Comparison of ENCODE assay signal across 8 cellular contexts in genomic region chr1:16243936-16244649, GRCh38. TPM values are rescaled to one million over a fixed set of nuclear protein-coding genes. Genes with fewer than 3 reads are reported as not detected.
A peak's percentile ranks its signal among the peaks of the same experiment; 100 is the strongest.
DNase-seq lines count a peak whose midpoint lies in the region; ATAC-seq and TF ChIP-seq lines count a peak whose summit lies in the region.

No MANE protein-coding gene starts in this region.

- TF ChIP-seq CTCF in MM.1S (IDR thresholded peaks at IDR 0.05; ENCODE audit: low read length) (peak; percentile 87), ovary (IDR thresholded peaks at IDR 0.05) (peak; percentile 74 to 93 (median 91)), thoracic aorta (IDR thresholded peaks at IDR 0.05) (peak; percentile 86)

- H3K4me1 ChIP-seq in MM.1S (ENCODE audit: low read length) (no peaks in the 10 kb centered on the region), ovary (ENCODE audit: insufficient read depth) (peaks cover 23% of the 10 kb centered on the region), thoracic aorta (ENCODE audit: control insufficient read depth in 1 of 2, low read depth in 2 of 2) (peaks cover 32 to 51% of the 10 kb centered on the region in 2 donors)

- no peak overlapping the region for H3K4me3 Mint-ChIP-seq in activated T-helper 2 cell treated with anti-CD3 and anti-CD28 coated beads, Interferon-gamma antibody, Interleukin-2, Interleukin-4, amounts not matched to agents 10 μg/mL and 5 μg/mL and 100 μg/mL, durations not matched to agents 14 hours and 24 hours and 36 hours (ENCODE audit: low read depth)

- H3K36me3 ChIP-seq in MM.1S (replicated peaks; ENCODE audit: insufficient read depth, low read length) (no peaks in the 10 kb centered on the region), ovary (no peaks in the 10 kb centered on the region), thoracic aorta (no peaks in the 10 kb centered on the region)

- peaks cover 4% of the 10 kb centered on the region for H3K36me3 Mint-ChIP-seq in activated T-helper 2 cell treated with anti-CD3 and anti-CD28 coated beads, Interferon-gamma antibody, Interleukin-2, Interleukin-4, amounts not matched to agents 10 μg/mL and 5 μg/mL and 100 μg/mL, durations not matched to agents 14 hours and 24 hours and 36 hours (ENCODE audit: low read depth)

- WGBS in ovary, 3 donors: 17 to 24% (median 21%) methylated on average over 7 to 8 of the region's 8 CpGs

- peaks cover 5% of the 10 kb centered on the region for H3K4me1 Mint-ChIP-seq in activated T-helper 2 cell treated with anti-CD3 and anti-CD28 coated beads, Interferon-gamma antibody, Interleukin-2, Interleukin-4, amounts not matched to agents 10 μg/mL and 5 μg/mL and 100 μg/mL, durations not matched to agents 14 hours and 24 hours and 36 hours (ENCODE audit: low read depth)

- no peak for TF ChIP-seq EP300 in ovary (IDR thresholded peaks at IDR 0.05)

- no peaks in the 10 kb centered on the region for H3K9me3 Mint-ChIP-seq in activated T-helper 2 cell treated with anti-CD3 and anti-CD28 coated beads, Interferon-gamma antibody, Interleukin-2, Interleukin-4, amounts not matched to agents 10 μg/mL and 5 μg/mL and 100 μg/mL, durations not matched to agents 14 hours and 24 hours and 36 hours

- H3K9me2 ChIP-seq in MM.1S (replicated peaks; ENCODE audit: insufficient read depth, low read length): no peaks in the 10 kb centered on the region

- no peaks in the 10 kb centered on the region for H3K27me3 ChIP-seq in MM.1S (replicated peaks; ENCODE audit: insufficient read depth, low read length)
- H3K27me3 ChIP-seq in ovary: no peaks in the 10 kb centered on the region
- no peaks in the 10 kb centered on the region for H3K27me3 ChIP-seq in thoracic aorta (replicated peaks; ENCODE audit: insufficient read depth)

- no peak overlapping the region for H3K4me3 ChIP-seq in MM.1S (ENCODE audit: low read length)
- no peak overlapping the region for H3K4me3 ChIP-seq in ovary
- no peak overlapping the region for H3K4me3 ChIP-seq in thoracic aorta

- H2AFZ ChIP-seq in MM.1S (ENCODE audit: low read length): no peak overlapping the region

- H3K27ac ChIP-seq in MM.1S (ENCODE audit: low read length) (no peak overlapping the region), ovary (peak overlapping the region; percentile 23 to 46), thoracic aorta (peak overlapping the region; percentile 48 to 67)

- intact Hi-C loops in activated T-helper 2 cell treated with anti-CD3 and anti-CD28 coated beads, Interferon-gamma antibody, Interleukin-2, Interleukin-4, amounts not matched to agents 10 μg/mL and 5 μg/mL and 100 μg/mL, durations not matched to agents 14 hours and 24 hours and 36 hours (cut with micrococcal nuclease): loop anchor here (2.0 to 5.0 kb wide), 2 partner anchors 57 to 165 kb away; no protein-coding TSS in a partner anchor
- intact Hi-C loops in ovary (cut with DNase I): loop anchor here in 3 of 4 donors (2.0 to 10.0 kb wide), 4 partner anchors 42 to 163 kb away; partner anchors contain the start of gene FBXO42 (in 1 of the 3)

- H3K9me3 ChIP-seq in MM.1S (replicated peaks; ENCODE audit: insufficient read depth, low read length) (no peaks in the 10 kb centered on the region), ovary (no peaks in the 10 kb centered on the region), thoracic aorta (no peaks in the 10 kb centered on the region)

- no peak overlapping the region for H3K9ac ChIP-seq in MM.1S (ENCODE audit: low read length)

- no peaks in the 10 kb centered on the region for H3K27me3 Mint-ChIP-seq in activated T-helper 2 cell treated with anti-CD3 and anti-CD28 coated beads, Interferon-gamma antibody, Interleukin-2, Interleukin-4, amounts not matched to agents 10 μg/mL and 5 μg/mL and 100 μg/mL, durations not matched to agents 14 hours and 24 hours and 36 hours (ENCODE audit: low read depth)

- ATAC-seq in thoracic aorta (ENCODE audit: insufficient number of reproducible peaks, low FRiP score, low read depth): no peak
- no peak for ATAC-seq in HG02852 (IDR thresholded peaks at IDR 0.05; ENCODE audit: unreplicated experiment)

- no peaks in the 10 kb centered on the region for H3F3A ChIP-seq in MM.1S (ENCODE audit: insufficient read depth, low read length)

- in situ Hi-C loops in G401 (cut with HindIII; ENCODE audit: low sequenced_read_pairs): no loop called here

- H3K79me2 ChIP-seq in MM.1S (ENCODE audit: low read length): no peaks in the 10 kb centered on the region

- H4K20me1 ChIP-seq in MM.1S (ENCODE audit: insufficient read depth, low read length): no peaks in the 10 kb centered on the region

- DNase-seq in G401 (ENCODE audit: low spot score): peak; percentile 87
- DNase-seq in MM.1S: peak; percentile 79
- DNase-seq in SHP77 treated with DMSO at 0.1 percent for 48 hours (lab: John Stamatoyannopoulos, UW): peak; percentile 18
- peak; percentile 60 for DNase-seq in activated T-helper 2 cell treated with anti-CD3 and anti-CD28 coated beads, Interferon-gamma antibody, Interleukin-2, Interleukin-4, amounts not matched to agents 10 μg/mL and 5 μg/mL and 100 μg/mL, durations not matched to agents 14 hours and 24 hours and 36 hours (ENCODE audit: low spot score)
- peak; percentile 62 for DNase-seq in foreskin melanocyte
- DNase-seq in ovary: peak; percentile 76 to 91 (median 82)
- DNase-seq in thoracic aorta (ENCODE audit: low spot score): peak; percentile 39

- H3K27ac Mint-ChIP-seq in activated T-helper 2 cell treated with anti-CD3 and anti-CD28 coated beads, Interferon-gamma antibody, Interleukin-2, Interleukin-4, amounts not matched to agents 10 μg/mL and 5 μg/mL and 100 μg/mL, durations not matched to agents 14 hours and 24 hours and 36 hours: no peak overlapping the region

- H3K4me2 ChIP-seq in MM.1S (ENCODE audit: low read depth, low read length): no peak overlapping the region

- TF ChIP-seq POLR2A in ovary (IDR thresholded peaks at IDR 0.05): no peak

RNA-seq across cellular contexts. Expression of gene CPLANE2, which starts 7.1 kb away (rescaled TPM):
- 2.8 and 3.5 TPM in 2 replicates for total RNA-seq in G401 (2014; rRNA removed; shearing (Covaris generic))
- total RNA-seq in activated T-helper 2 cell treated with anti-CD3 and anti-CD28 coated beads, Interferon-gamma antibody, Interleukin-2, Interleukin-4, amounts not matched to agents 10 μg/mL and 5 μg/mL and 100 μg/mL, durations not matched to agents 14 hours and 24 hours and 36 hours: 3.2 and 3.9 TPM in 2 replicates
- total RNA-seq in ovary: 10 to 100 TPM in 4 of 7 donors, 1 to 10 TPM in 3; 4.6 to 12.4 (median 10.5) TPM
- polyA plus RNA-seq in ovary: 1 to 10 TPM; 2.6 to 6.6 TPM
- 10 to 100 TPM in 1 of 2 donors, 1 to 10 TPM in 1; 9.3 to 14.6 TPM for total RNA-seq in thoracic aorta

RNA-seq across cellular contexts. Expression of gene ARHGEF19, which starts 31.6 kb away (rescaled TPM):
- 4.7 and 7.4 TPM in 2 replicates for total RNA-seq in G401 (2014; rRNA removed; shearing (Covaris generic))
- 6.4 and 7.5 TPM in 2 replicates for total RNA-seq in activated T-helper 2 cell treated with anti-CD3 and anti-CD28 coated beads, Interferon-gamma antibody, Interleukin-2, Interleukin-4, amounts not matched to agents 10 μg/mL and 5 μg/mL and 100 μg/mL, durations not matched to agents 14 hours and 24 hours and 36 hours
- total RNA-seq in ovary (10 to 100 TPM in 5 of 7 donors, 1 to 10 TPM in 2; 6.0 to 30.4 (median 14.6) TPM), thoracic aorta (1 to 10 TPM; 8.1 to 8.5 TPM)
- polyA plus RNA-seq in ovary: 10 to 100 TPM in 1 of 2 donors, 1 to 10 TPM in 1; 2.3 to 15.5 TPM

Comparison
In these comparisons a context has a peak if more than half of its experiments do, and no peak if none do; other contexts are left out.
1. DNase-seq: peak in every context shown above with its lines; median percentile 87 in G401; 82 in ovary; 79 in MM.1S; 62 in foreskin melanocyte; 60 in activated T-helper 2 cell treated with anti-CD3 and anti-CD28 coated beads, Interferon-gamma antibody, Interleukin-2, Interleukin-4, amounts not matched to agents 10 μg/mL and 5 μg/mL and 100 μg/mL, durations not matched to agents 14 hours and 24 hours and 36 hours; 39 in thoracic aorta; 18 in SHP77 treated with DMSO at 0.1 percent for 48 hours.